In genomic region chr16:83622010-83622409, GRCh38 we compare ENCODE assay signal across 10 cellular contexts.
"Had no signal": no experiment of that assay in that cellular context is flagged by ENCODE, and none has a peak within 500 bp of the region (broad histone marks: within the 10 kb centered on the region; RNA-seq: fewer than 3 reads in every experiment).

No MANE protein-coding gene starts in this region.

- H3K4me3 ChIP-seq: GM23248, HAP-1 had no signal

- DNase-seq: GM23248, GOT3, H7, HFFc6, IMR-90, KBM-7 had no signal

- H3K36me3 ChIP-seq: HAP-1 had no signal

- H3K9ac ChIP-seq: GM23248, KMS-11 had no signal

- H2AFZ ChIP-seq: GM23248 had no signal

- ATAC-seq: HCT116 had no signal

- H3K4me1 ChIP-seq: HAP-1 had no signal

- H3K9me3 ChIP-seq: HAP-1 had no signal

- H3K4me2 ChIP-seq: KMS-11 had no signal

- H3K27ac ChIP-seq: GM23248, HL-60, KMS-11 had no signal
